Comparison of ENCODE assay signal across 16 cellular contexts in the genomic region with DNA sequence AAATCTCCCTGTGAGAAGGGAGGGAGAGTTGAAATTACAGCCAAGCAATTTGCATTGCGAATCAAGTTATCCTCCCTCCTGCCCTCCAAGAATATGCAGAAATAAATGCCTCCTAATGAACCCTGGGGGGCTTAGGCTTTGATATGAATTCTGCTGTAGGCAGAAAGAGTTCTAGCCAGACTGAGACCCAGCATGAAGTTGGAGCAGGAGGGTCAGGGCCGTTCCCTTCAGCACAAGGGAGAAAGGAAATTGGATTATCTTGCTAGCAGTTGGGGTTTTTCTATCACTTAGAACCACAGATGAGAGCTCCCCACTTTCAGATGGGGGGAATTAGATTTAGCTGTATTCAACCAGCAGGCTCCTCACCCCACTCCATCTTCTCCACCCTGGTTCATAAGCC.
A peak's percentile ranks its signal among the peaks of the same experiment; 100 is the strongest.
DNase-seq lines count a peak whose midpoint lies in the region; TF ChIP-seq lines count a peak whose summit lies in the region.
"Had no signal": no experiment of that assay in that cellular context is flagged by ENCODE, and none has a peak within 500 bp of the region (broad histone marks: within the 10 kb centered on the region; RNA-seq: fewer than 3 reads in every experiment).

No MANE protein-coding gene starts in this region.

- H3K9me3 ChIP-seq in A673 (ENCODE audit: low read depth, low read length, poor library complexity, severe bottlenecking) (no peaks in the 10 kb centered on the region), HUES48 (ENCODE audit: control insufficient read depth, insufficient read depth, low read length) (no peaks in the 10 kb centered on the region)
- H3K9me3 ChIP-seq: BE2C had no signal

- peaks cover 0 to 7% (median 0%) of the 10 kb centered on the region in 5 experiments for H3K9me3 Mint-ChIP-seq in brain
- no peaks in the 10 kb centered on the region for H3K9me3 Mint-ChIP-seq in activated CD4-positive, alpha-beta T cell treated with anti-CD3 and anti-CD28 coated beads, Interleukin-2, amount 10 ng/mL, durations not matched to agents 7 days and 5 days
- H3K9me3 Mint-ChIP-seq: CD8-positive, alpha-beta memory T cell had no signal

- H2BK5ac ChIP-seq in mesendoderm (ENCODE audit: low read length): peak overlapping the region; percentile 61

- CTCF ChIA-PET in A673 (lab: Charles Lee): no interaction called here
- CTCF ChIA-PET in activated CD4-positive, alpha-beta T cell treated with anti-CD3 and anti-CD28 coated beads, Interleukin-2, amount 10 ng/mL, durations not matched to agents 7 days and 5 days (lab: Charles Lee): no interaction called here

- H3K36me3 Mint-ChIP-seq in brain: no peaks in the 10 kb centered on the region
- no peaks in the 10 kb centered on the region for H3K36me3 Mint-ChIP-seq in activated CD4-positive, alpha-beta T cell treated with anti-CD3 and anti-CD28 coated beads, Interleukin-2, amount 10 ng/mL, durations not matched to agents 7 days and 5 days (ENCODE audit: low read depth)
- H3K36me3 Mint-ChIP-seq: CD4-positive, CD25-positive, alpha-beta regulatory T cell had no signal

- H3K4me2 ChIP-seq in mesendoderm (ENCODE audit: low read length): no peak overlapping the region

- no peaks in the 10 kb centered on the region for H3K79me2 ChIP-seq in mesendoderm (ENCODE audit: control insufficient read depth, insufficient read depth, low read length)

- H4K5ac ChIP-seq in mesendoderm (ENCODE audit: low read length): peak overlapping the region; percentile 2

- H3K4me1 Mint-ChIP-seq in brain: peaks cover 34% of the 10 kb centered on the region
- H3K4me1 Mint-ChIP-seq in activated CD4-positive, alpha-beta T cell treated with anti-CD3 and anti-CD28 coated beads, Interleukin-2, amount 10 ng/mL, durations not matched to agents 7 days and 5 days: no peaks in the 10 kb centered on the region
- H3K4me1 Mint-ChIP-seq: CD8-positive, alpha-beta memory T cell had no signal

- peak overlapping the region in 3 of 5 experiments; percentile 27 to 34 (median 31) for H3K27ac Mint-ChIP-seq in brain
- H3K27ac Mint-ChIP-seq in activated CD4-positive, alpha-beta T cell treated with anti-CD3 and anti-CD28 coated beads, Interleukin-2, amount 10 ng/mL, durations not matched to agents 7 days and 5 days: no peak overlapping the region
- H3K27ac Mint-ChIP-seq: CD4-positive, CD25-positive, alpha-beta regulatory T cell; CD8-positive, alpha-beta memory T cell had no signal

- no peak overlapping the region for H2AK5ac ChIP-seq in mesendoderm (ENCODE audit: low read length)

- peaks cover 34% of the 10 kb centered on the region for H3K27me3 ChIP-seq in A673 (replicated peaks; ENCODE audit: insufficient read depth, low read depth, low read length, poor library complexity)
- no peaks in the 10 kb centered on the region for H3K27me3 ChIP-seq in HUES48 (ENCODE audit: control insufficient read depth, insufficient read depth, low read length)
- no peaks in the 10 kb centered on the region for H3K27me3 ChIP-seq in mesendoderm (ENCODE audit: insufficient read depth, low read length, poor library complexity)
- H3K27me3 ChIP-seq: BE2C had no signal

- H3K4me1 ChIP-seq in A673 (ENCODE audit: insufficient read depth, low read length, poor library complexity, severe bottlenecking) (peaks cover 24% of the 10 kb centered on the region), HUES48 (ENCODE audit: control insufficient read depth, insufficient read depth, low read length) (peaks cover 25% of the 10 kb centered on the region), mesendoderm (ENCODE audit: control insufficient read depth, low read depth, low read length) (peaks cover 25% of the 10 kb centered on the region)
- H3K4me1 ChIP-seq: BE2C had no signal

- no peaks in the 10 kb centered on the region for H3K79me1 ChIP-seq in mesendoderm (ENCODE audit: low read length)

- H3K4me3 Mint-ChIP-seq in brain: no peak overlapping the region
- H3K4me3 Mint-ChIP-seq in activated CD4-positive, alpha-beta T cell treated with anti-CD3 and anti-CD28 coated beads, Interleukin-2, amount 10 ng/mL, durations not matched to agents 7 days and 5 days: no peak overlapping the region
- H3K4me3 Mint-ChIP-seq: CD4-positive, CD25-positive, alpha-beta regulatory T cell; CD8-positive, alpha-beta memory T cell had no signal

- peak overlapping the region; percentile 63 for H3K56ac ChIP-seq in mesendoderm (ENCODE audit: low read length)

- H3K4me3 ChIP-seq in A673 (ENCODE audit: low read depth, low read length, poor library complexity, severe bottlenecking) (no peak overlapping the region), HUES48 (ENCODE audit: low read depth, low read length) (no peak overlapping the region), mesendoderm (ENCODE audit: low read length) (no peak overlapping the region)

- H3K27ac ChIP-seq in A673 (ENCODE audit: low read depth, low read length, poor library complexity, severe bottlenecking): no peak overlapping the region
- peak overlapping the region; percentile 11 for H3K27ac ChIP-seq in HUES48 (ENCODE audit: low read depth, low read length)
- H3K27ac ChIP-seq in mesendoderm (ENCODE audit: low read depth, low read length): no peak overlapping the region

- H2BK15ac ChIP-seq in mesendoderm (replicated peaks; ENCODE audit: low read depth): no peak overlapping the region

- H3K36me3 ChIP-seq in A673 (ENCODE audit: insufficient read depth, low read length, poor library complexity, severe bottlenecking) (no peaks in the 10 kb centered on the region), HUES48 (ENCODE audit: control insufficient read depth, insufficient read depth, low read length) (no peaks in the 10 kb centered on the region), mesendoderm (ENCODE audit: control insufficient read depth, insufficient read depth, low read length) (no peaks in the 10 kb centered on the region)
- H3K36me3 ChIP-seq: BE2C had no signal

- intact Hi-C loops in A673 (cut with micrococcal nuclease; ENCODE audit: unreplicated experiment): no loop called here

- no CpG with 5 or more reads among the region's 2 CpGs for WGBS in mesendoderm (ENCODE audit: extremely low coverage, insufficient coverage, low lambda C conversion rate)

- H4K8ac ChIP-seq in mesendoderm (ENCODE audit: low read depth, low read length): no peak overlapping the region

- TF ChIP-seq CTCF in A673 (conservative IDR thresholded peaks at IDR 0.05; ENCODE audit: low read depth, low read length): no peak
- TF ChIP-seq CTCF in brain (conservative IDR thresholded peaks at IDR 0.05): no peak

- DNase-seq in A673 (ENCODE audit: low spot score) (peak; percentile 55), mesendoderm (no peak), T-helper 2 cell (no peak)
- no peak for DNase-seq in stimulated activated CD4-positive, alpha-beta T cell treated with anti-CD3 and anti-CD28 coated beads, Interleukin-1b, Interleukin-23, amount 100 ng/mL, for 48 hours
- no peak for DNase-seq in stimulated activated naive CD4-positive, alpha-beta T cell treated with Interleukin-2 at 50 U/mL for 16 hours (lab: John Stamatoyannopoulos, UW)
- no peak for DNase-seq in activated CD4-positive, alpha-beta T cell treated with anti-CD3 and anti-CD28 coated beads, Interleukin-2, amount 10 ng/mL, durations not matched to agents 7 days and 5 days
- DNase-seq: 8988T; BE2C; CD4-positive, CD25-positive, alpha-beta regulatory T cell; CD8-positive, alpha-beta memory T cell; DMS53; DND-41; EL; H9 had no signal

- H3K23ac ChIP-seq in mesendoderm (ENCODE audit: low read length): no peak overlapping the region

- no peak overlapping the region for H3K18ac ChIP-seq in mesendoderm (ENCODE audit: low read length)

- H3K27me3 Mint-ChIP-seq in brain: peaks cover 10% of the 10 kb centered on the region
- H3K27me3 Mint-ChIP-seq in activated CD4-positive, alpha-beta T cell treated with anti-CD3 and anti-CD28 coated beads, Interleukin-2, amount 10 ng/mL, durations not matched to agents 7 days and 5 days: peaks cover 6% of the 10 kb centered on the region

- BruUV-seq in A673 (replicated peaks; lab: Mats Ljungman, UMichigan): no TSS peak

- POLR2A ChIA-PET in A673 (lab: Charles Lee; ENCODE audit: low non-redundant PET): interaction anchor here (0.9 kb wide), 1 partner anchor 47 kb away, joined by 3 read pairs; no protein-coding TSS in a partner anchor
- POLR2A ChIA-PET in activated CD4-positive, alpha-beta T cell treated with anti-CD3 and anti-CD28 coated beads, Interleukin-2, amount 10 ng/mL, durations not matched to agents 7 days and 5 days (lab: Charles Lee): interaction anchor here (0.6 kb wide), 1 partner anchor 28 kb away, joined by 3 read pairs; no protein-coding TSS in a partner anchor

- H3K9ac ChIP-seq in HUES48 (ENCODE audit: low read depth, low read length) (no peak overlapping the region), mesendoderm (ENCODE audit: low read length) (no peak overlapping the region)

- no peak overlapping the region for H2BK120ac ChIP-seq in mesendoderm (ENCODE audit: low read depth, low read length)

- H3K4ac ChIP-seq in mesendoderm (ENCODE audit: low read depth, low read length): peak overlapping the region; percentile 75
